Comparison of ENCODE assay signal across 8 cellular contexts in genomic region chr9:93950619-93951601, GRCh38. TPM values are rescaled to one million over a fixed set of nuclear protein-coding genes. Genes with fewer than 3 reads are reported as not detected.
DNase-seq lines count a peak whose midpoint lies in the region; ATAC-seq and TF ChIP-seq lines count a peak whose summit lies in the region.

No MANE protein-coding gene starts in this region.

- TF ChIP-seq CTCF in WI38 (IDR thresholded peaks at IDR 0.05; ENCODE audit: low read depth, low read length) (no peak), left ventricle myocardium inferior (IDR thresholded peaks at IDR 0.05; ENCODE audit: borderline replicate concordance) (no peak)

- H3K36me3 ChIP-seq in ES-I3 (ENCODE audit: insufficient read depth, low read length) (no peaks in the 10 kb centered on the region), left ventricle myocardium inferior (no peaks in the 10 kb centered on the region)

- ATAC-seq in sciatic nerve (peak; percentile 59), HG03460 (IDR thresholded peaks at IDR 0.05; ENCODE audit: unreplicated experiment) (no peak)

- H3K27ac ChIP-seq in left ventricle myocardium inferior (replicated peaks) = no peak overlapping the region

- DNase-seq in left ventricle myocardium inferior (no peak), sciatic nerve (ENCODE audit: low spot score) (no peak), NCI-H226 (no peak), DMS 273 treated with DMSO at 0.1 percent for 48 hours (lab: John Stamatoyannopoulos, UW) (no peak)
- DNase-seq in stimulated activated CD4-positive, alpha-beta T cell treated with anti-CD3 and anti-CD28 coated beads, Interleukin-4, amount 100 ng/mL, for 1 hour = no peak

- no peaks in the 10 kb centered on the region for H3K9me3 ChIP-seq in ES-I3 (ENCODE audit: control insufficient read depth, insufficient read depth, low read length)
- H3K9me3 ChIP-seq in left ventricle myocardium inferior (replicated peaks) = no peaks in the 10 kb centered on the region

- peak overlapping the region; percentile 43; the same call in 1 of the 2 replicates for H3K9ac ChIP-seq in ES-I3 (ENCODE audit: low read depth, low read length)

- H3K4me3 ChIP-seq in WI38 (ENCODE audit: low read depth, low read length) = peak overlapping the region; percentile 59
- H3K4me3 ChIP-seq in left ventricle myocardium inferior = peak overlapping the region; percentile 64

- H3K27me3 ChIP-seq in left ventricle myocardium inferior (ENCODE audit: low read depth) = peaks cover 97% of the 10 kb centered on the region

- peaks cover 23% of the 10 kb centered on the region for H3K4me1 ChIP-seq in ES-I3 (ENCODE audit: insufficient read depth, low read length)
- peaks cover 67% of the 10 kb centered on the region for H3K4me1 ChIP-seq in left ventricle myocardium inferior

- intact Hi-C loops in left ventricle myocardium inferior (cut with micrococcal nuclease) (no loop called here), sciatic nerve (cut with DNase I) (no loop called here)

RNA-seq across cellular contexts. Expression of gene BARX1, which starts 4.2 kb away (rescaled TPM):
- not detected for total RNA-seq in left ventricle myocardium inferior
- total RNA-seq in sciatic nerve = not detected
